In the genomic region with DNA sequence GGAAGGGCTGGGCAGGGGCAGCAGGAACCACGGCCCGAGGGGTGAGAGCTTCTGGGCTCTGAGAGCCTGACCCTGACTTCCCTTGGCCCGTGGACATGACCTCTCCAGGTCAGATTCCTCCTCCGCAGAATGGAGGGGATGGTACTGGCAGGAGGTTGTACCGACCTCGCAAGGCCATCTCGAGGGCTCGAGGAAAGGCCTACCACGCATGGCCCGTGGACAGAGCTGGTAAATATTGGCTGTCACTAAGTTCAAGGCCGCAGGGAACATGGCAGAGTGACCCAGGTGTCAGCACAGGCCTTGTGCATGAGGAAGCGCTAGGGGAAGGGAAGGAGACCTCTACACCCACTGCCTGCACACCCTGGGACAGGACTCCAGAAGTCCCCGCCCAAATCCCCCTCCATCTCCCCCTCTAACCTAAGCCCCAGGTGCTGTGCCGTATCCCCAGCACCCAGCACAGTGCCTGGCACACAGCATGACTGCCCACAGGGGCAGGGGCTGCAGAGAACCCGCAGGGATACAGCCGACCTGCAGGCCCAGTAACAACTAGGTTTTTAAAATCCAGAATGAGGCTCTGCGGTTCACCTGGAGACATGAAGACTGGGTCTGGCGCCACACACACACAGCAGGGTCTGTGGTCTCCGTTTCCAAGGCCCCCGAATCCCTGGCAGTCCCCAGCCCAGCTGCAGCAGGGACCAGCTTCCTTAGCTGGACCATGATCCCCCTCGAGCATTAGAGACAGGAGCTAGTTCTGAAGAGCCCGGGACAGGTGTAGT, we compare ENCODE assay signal across 8 cellular contexts. TPM values are rescaled to one million over a fixed set of nuclear protein-coding genes. Genes with fewer than 3 reads are reported as not detected.
DNase-seq lines count a peak whose midpoint lies in the region; ATAC-seq and TF ChIP-seq lines count a peak whose summit lies in the region.

No MANE protein-coding gene starts in this region.

- H3K9me3 Mint-ChIP-seq in activated naive CD4-positive, alpha-beta T cell treated with anti-CD3 and anti-CD28 coated beads, Interleukin-2, amount 10 ng/mL, durations not matched to agents 7 days and 5 days = no peaks in the 10 kb centered on the region

- TF ChIP-seq CTCF in upper lobe of left lung (IDR thresholded peaks at IDR 0.05) = no peak

- H3K27me3 ChIP-seq in mucosa of stomach (ENCODE audit: control insufficient read depth, insufficient read depth, low read length) = peaks cover 6% of the 10 kb centered on the region
- H3K27me3 ChIP-seq in upper lobe of left lung = peaks cover 0 to 5% (median 0%) of the 10 kb centered on the region in 4 donors

- WGBS in upper lobe of left lung, 2 donors = 80 to 85% methylated on average over 8 to 22 of the region's 22 CpGs

- peak overlapping the region; percentile 22 for H3K4me3 Mint-ChIP-seq in activated naive CD4-positive, alpha-beta T cell treated with anti-CD3 and anti-CD28 coated beads, Interleukin-2, amount 10 ng/mL, durations not matched to agents 7 days and 5 days

- peak overlapping the region; percentile 84 for H3K27ac Mint-ChIP-seq in activated naive CD4-positive, alpha-beta T cell treated with anti-CD3 and anti-CD28 coated beads, Interleukin-2, amount 10 ng/mL, durations not matched to agents 7 days and 5 days

- peaks cover 40% of the 10 kb centered on the region for H3K4me1 Mint-ChIP-seq in activated naive CD4-positive, alpha-beta T cell treated with anti-CD3 and anti-CD28 coated beads, Interleukin-2, amount 10 ng/mL, durations not matched to agents 7 days and 5 days

- TF ChIP-seq POLR2A in upper lobe of left lung (IDR thresholded peaks at IDR 0.05) = no peak

- H3K9me3 ChIP-seq in mucosa of stomach (ENCODE audit: control insufficient read depth, low read length) (no peaks in the 10 kb centered on the region), upper lobe of left lung (no peaks in the 10 kb centered on the region)

- H3K36me3 Mint-ChIP-seq in activated naive CD4-positive, alpha-beta T cell treated with anti-CD3 and anti-CD28 coated beads, Interleukin-2, amount 10 ng/mL, durations not matched to agents 7 days and 5 days = peaks cover 2% of the 10 kb centered on the region

- H3K4me1 ChIP-seq in mucosa of stomach (ENCODE audit: control insufficient read depth, insufficient read depth, low read length) = peaks cover 31% of the 10 kb centered on the region
- peaks cover 25 to 27% (median 26%) of the 10 kb centered on the region in 4 donors for H3K4me1 ChIP-seq in upper lobe of left lung

- no peak for TF ChIP-seq EP300 in upper lobe of left lung (IDR thresholded peaks at IDR 0.05)

- DNase-seq in activated naive CD4-positive, alpha-beta T cell treated with anti-CD3 and anti-CD28 coated beads, Interleukin-2, amount 10 ng/mL, durations not matched to agents 7 days and 5 days = no peak
- DNase-seq in activated naive CD4-positive, alpha-beta T cell (lab: John Stamatoyannopoulos, UW) = no peak
- no peak for DNase-seq in caudate nucleus (lab: John Stamatoyannopoulos, UW)
- peak in 1 of 2 donors; percentile 41 for DNase-seq in upper lobe of left lung
- DNase-seq in NCI-H748 (lab: John Stamatoyannopoulos, UW; ENCODE audit: unreplicated experiment) = no peak
- DNase-seq in HCEC 1CT = no peak
- no peak for DNase-seq in stimulated activated CD4-positive, alpha-beta T cell treated with anti-CD3 and anti-CD28 coated beads, Interleukin-15, amount 100 ng/mL, for 24 hours

- CTCF ChIA-PET in activated naive CD4-positive, alpha-beta T cell treated with anti-CD3 and anti-CD28 coated beads, Interleukin-2, amount 10 ng/mL, durations not matched to agents 7 days and 5 days (lab: Charles Lee) = interaction anchor here (0.7 to 5.1 kb wide), 31 partner anchors 10 to 651 kb away, joined by 3 to 70 read pairs (median 5); a partner anchor contains a TSS

- H3K4me3 ChIP-seq in mucosa of stomach (ENCODE audit: low read length) (no peak overlapping the region), upper lobe of left lung (peak overlapping the region in 2 of 4 donors; percentile 44 to 50)

- peak overlapping the region; percentile 18 for H3K27ac ChIP-seq in caudate nucleus (ENCODE audit: low read depth, low read length)
- peak overlapping the region; percentile 72 to 85 (median 83) for H3K27ac ChIP-seq in upper lobe of left lung

- ATAC-seq in upper lobe of left lung (ENCODE audit: low FRiP score in 2 of 2) = peak in 1 of 2 donors; percentile 6

- H3K36me3 ChIP-seq in mucosa of stomach (ENCODE audit: control insufficient read depth, insufficient read depth, low read length) (no peaks in the 10 kb centered on the region), upper lobe of left lung (no peaks in the 10 kb centered on the region)

- peak overlapping the region; percentile 28 for H3K9ac ChIP-seq in mucosa of stomach (ENCODE audit: low read length)

- H3K27me3 Mint-ChIP-seq in activated naive CD4-positive, alpha-beta T cell treated with anti-CD3 and anti-CD28 coated beads, Interleukin-2, amount 10 ng/mL, durations not matched to agents 7 days and 5 days = peaks cover 33% of the 10 kb centered on the region

RNA-seq across cellular contexts. Expression of a gene that starts 54.8 kb away (rescaled TPM):
- total RNA-seq in upper lobe of left lung = 100 to 1,000 TPM; 105 to 208 (median 133) TPM
